2 cellular contexts compared by ENCODE assay signal in genomic region chr1:94931254-94931841, GRCh38.
TF ChIP-seq lines count a peak whose summit lies in the region.

No MANE protein-coding gene starts in this region.

TF ChIP-seq in GM23338, 12 proteins besides CTCF, POLR2A, EP300 and RAD21:
- TF ChIP-seq POLR2AphosphoS5 (IDR thresholded peaks at IDR 0.05; ENCODE audit: low read depth) (no peak), EZH2 (IDR thresholded peaks at IDR 0.05; ENCODE audit: low read depth, unreplicated experiment) (no peak), ZNF114 (CRISPR knock-in tag; IDR thresholded peaks at IDR 0.05) (no peak), ETS1 (IDR thresholded peaks at IDR 0.05) (no peak), JUNB (IDR thresholded peaks at IDR 0.05; ENCODE audit: unreplicated experiment) (no peak), ZNF331 (CRISPR knock-in tag; IDR thresholded peaks at IDR 0.05; ENCODE audit: low read depth) (no peak), ZNF462 (CRISPR knock-in tag; IDR thresholded peaks at IDR 0.05) (no peak), CREB1 (CRISPR knock-in tag; IDR thresholded peaks at IDR 0.05; ENCODE audit: low read depth) (no peak)
- TF ChIP-seq, protein P1, sequence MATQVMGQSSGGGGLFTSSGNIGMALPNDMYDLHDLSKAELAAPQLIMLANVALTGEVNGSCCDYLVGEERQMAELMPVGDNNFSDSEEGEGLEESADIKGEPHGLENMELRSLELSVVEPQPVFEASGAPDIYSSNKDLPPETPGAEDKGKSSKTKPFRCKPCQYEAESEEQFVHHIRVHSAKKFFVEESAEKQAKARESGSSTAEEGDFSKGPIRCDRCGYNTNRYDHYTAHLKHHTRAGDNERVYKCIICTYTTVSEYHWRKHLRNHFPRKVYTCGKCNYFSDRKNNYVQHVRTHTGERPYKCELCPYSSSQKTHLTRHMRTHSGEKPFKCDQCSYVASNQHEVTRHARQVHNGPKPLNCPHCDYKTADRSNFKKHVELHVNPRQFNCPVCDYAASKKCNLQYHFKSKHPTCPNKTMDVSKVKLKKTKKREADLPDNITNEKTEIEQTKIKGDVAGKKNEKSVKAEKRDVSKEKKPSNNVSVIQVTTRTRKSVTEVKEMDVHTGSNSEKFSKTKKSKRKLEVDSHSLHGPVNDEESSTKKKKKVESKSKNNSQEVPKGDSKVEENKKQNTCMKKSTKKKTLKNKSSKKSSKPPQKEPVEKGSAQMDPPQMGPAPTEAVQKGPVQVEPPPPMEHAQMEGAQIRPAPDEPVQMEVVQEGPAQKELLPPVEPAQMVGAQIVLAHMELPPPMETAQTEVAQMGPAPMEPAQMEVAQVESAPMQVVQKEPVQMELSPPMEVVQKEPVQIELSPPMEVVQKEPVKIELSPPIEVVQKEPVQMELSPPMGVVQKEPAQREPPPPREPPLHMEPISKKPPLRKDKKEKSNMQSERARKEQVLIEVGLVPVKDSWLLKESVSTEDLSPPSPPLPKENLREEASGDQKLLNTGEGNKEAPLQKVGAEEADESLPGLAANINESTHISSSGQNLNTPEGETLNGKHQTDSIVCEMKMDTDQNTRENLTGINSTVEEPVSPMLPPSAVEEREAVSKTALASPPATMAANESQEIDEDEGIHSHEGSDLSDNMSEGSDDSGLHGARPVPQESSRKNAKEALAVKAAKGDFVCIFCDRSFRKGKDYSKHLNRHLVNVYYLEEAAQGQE (IDR thresholded peaks at IDR 0.05; ENCODE audit: unreplicated experiment) = no peak

TF ChIP-seq in H1, 55 proteins besides CTCF, POLR2A, EP300 and RAD21:
- TF ChIP-seq TAF1 (IDR thresholded peaks at IDR 0.05; ENCODE audit: low read depth, low read length) (no peak), YY1 (IDR thresholded peaks at IDR 0.05; ENCODE audit: low read depth, low read length) (peak; percentile 69), KDM5A (IDR thresholded peaks at IDR 0.05; ENCODE audit: low read length) (no peak)
